In the genomic region with DNA sequence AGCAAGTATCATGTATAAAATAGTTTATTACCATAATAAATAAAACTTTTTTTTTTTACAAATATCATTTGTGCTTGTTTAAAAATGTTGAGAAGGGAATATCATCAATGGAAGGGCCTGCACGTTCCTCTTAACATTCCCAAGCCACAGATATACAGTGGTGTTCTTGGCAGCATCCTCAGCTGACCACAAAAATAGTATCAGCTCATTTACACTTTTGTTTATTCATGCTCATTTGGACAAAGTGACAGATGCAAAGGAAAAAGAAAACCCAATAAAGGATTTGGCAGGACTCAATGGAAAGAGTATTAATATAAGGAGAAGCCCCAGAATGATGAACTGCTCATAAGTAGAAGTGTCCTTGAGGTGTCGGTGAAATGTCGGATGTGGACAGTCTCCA, we compare ENCODE assay signal across 21 cellular contexts.
DNase-seq lines count a peak whose midpoint lies in the region; ATAC-seq and TF ChIP-seq lines count a peak whose summit lies in the region.
"Had no signal": no experiment of that assay in that cellular context is flagged by ENCODE, and none has a peak within 500 bp of the region (broad histone marks: within the 10 kb centered on the region; RNA-seq: fewer than 3 reads in every experiment).

No MANE protein-coding gene starts in this region.

- no peak for DNase-seq in left ventricle myocardium superior
- DNase-seq in left ventricle myocardium inferior, result no peak
- DNase-seq in MM.1S, result no peak
- peak; percentile 63 for DNase-seq in cerebellar cortex (ENCODE audit: low spot score)
- DNase-seq in islet precursor cell, result peak; percentile 7
- no peak for DNase-seq in DMS114 treated with DMSO at 0.1 percent for 48 hours (lab: John Stamatoyannopoulos, UW; ENCODE audit: unreplicated experiment)
- DNase-seq in NCI-H1694 (lab: John Stamatoyannopoulos, UW), result no peak
- DNase-seq in COR-L47 (lab: John Stamatoyannopoulos, UW), result no peak
- DNase-seq: 8988T; ACHN; BE2C; Caco-2; Calu3; CD4-positive, alpha-beta memory T cell; CD4-positive, CD25-positive, alpha-beta regulatory T cell; CD8-positive, alpha-beta memory T cell; DMS153; DMS79 treated with DMSO at 0.1 percent for 48 hours; GDM1 had no signal

- peak overlapping the region; percentile 67; the same call in 1 of the 2 replicates for H3K4me2 ChIP-seq in MM.1S (ENCODE audit: low read depth, low read length)
- H3K4me2 ChIP-seq: BLaER1 had no signal

- H3K4me1 ChIP-seq in left ventricle myocardium inferior, result no peaks in the 10 kb centered on the region
- peaks cover 22% of the 10 kb centered on the region for H3K4me1 ChIP-seq in MM.1S (ENCODE audit: low read length)
- H3K4me1 ChIP-seq: BE2C, BLaER1, Caco-2 had no signal

- H3K9ac ChIP-seq in MM.1S (ENCODE audit: low read length), result no peak overlapping the region
- H3K9ac ChIP-seq: BLaER1 had no signal

- no peaks in the 10 kb centered on the region for H3K9me2 ChIP-seq in MM.1S (replicated peaks; ENCODE audit: insufficient read depth, low read length)

- TF ChIP-seq CTCF in left ventricle myocardium inferior (IDR thresholded peaks at IDR 0.05; ENCODE audit: borderline replicate concordance), result no peak
- no peak for TF ChIP-seq CTCF in MM.1S (IDR thresholded peaks at IDR 0.05; ENCODE audit: low read length)

- H3K9me3 ChIP-seq in left ventricle myocardium inferior (replicated peaks) (no peaks in the 10 kb centered on the region), MM.1S (replicated peaks; ENCODE audit: insufficient read depth, low read length) (no peaks in the 10 kb centered on the region)
- H3K9me3 ChIP-seq: BE2C, BLaER1, Caco-2 had no signal

- H3K4me3 ChIP-seq in left ventricle myocardium inferior (no peak overlapping the region), MM.1S (ENCODE audit: low read length) (no peak overlapping the region)
- H3K4me3 ChIP-seq: BLaER1, GM12878 had no signal

- peak; percentile 53 for ATAC-seq in left ventricle myocardium superior

- H3K27ac ChIP-seq in left ventricle myocardium inferior (replicated peaks) (no peak overlapping the region), MM.1S (ENCODE audit: low read length) (peak overlapping the region; percentile 45; the same call in 1 of the 2 replicates)
- H3K27ac ChIP-seq: BLaER1 had no signal

- H4K20me1 ChIP-seq in MM.1S (ENCODE audit: insufficient read depth, low read length), result no peaks in the 10 kb centered on the region
- H4K20me1 ChIP-seq: BLaER1 had no signal

- intact Hi-C loops in left ventricle myocardium superior (cut with micrococcal nuclease) (no loop called here), left ventricle myocardium inferior (cut with micrococcal nuclease) (no loop called here)

- H3K27me3 ChIP-seq in left ventricle myocardium inferior (ENCODE audit: low read depth) (no peaks in the 10 kb centered on the region), MM.1S (replicated peaks; ENCODE audit: insufficient read depth, low read length) (no peaks in the 10 kb centered on the region)
- H3K27me3 ChIP-seq: BE2C, BLaER1 had no signal

- no peaks in the 10 kb centered on the region for H3K36me3 ChIP-seq in left ventricle myocardium inferior
- H3K36me3 ChIP-seq in MM.1S (replicated peaks; ENCODE audit: insufficient read depth, low read length), result no peaks in the 10 kb centered on the region
- H3K36me3 ChIP-seq: BE2C, BLaER1 had no signal

- no peaks in the 10 kb centered on the region for H3K79me2 ChIP-seq in MM.1S (ENCODE audit: low read length)

- no peaks in the 10 kb centered on the region for H3F3A ChIP-seq in MM.1S (ENCODE audit: insufficient read depth, low read length)

- H2AFZ ChIP-seq in MM.1S (ENCODE audit: low read length), result no peak overlapping the region

Comparison
In these comparisons a context has a peak if more than half of its experiments do, and no peak if none do; other contexts are left out.
1. DNase-seq: peak in cerebellar cortex (single experiment) and islet precursor cell (single experiment); none in left ventricle myocardium superior (single experiment), left ventricle myocardium inferior (single experiment), MM.1S (single experiment), DMS114 treated with DMSO at 0.1 percent for 48 hours (single experiment), NCI-H1694 (single experiment) and COR-L47 (single experiment).